8 cellular contexts compared by ENCODE assay signal in the genomic region with DNA sequence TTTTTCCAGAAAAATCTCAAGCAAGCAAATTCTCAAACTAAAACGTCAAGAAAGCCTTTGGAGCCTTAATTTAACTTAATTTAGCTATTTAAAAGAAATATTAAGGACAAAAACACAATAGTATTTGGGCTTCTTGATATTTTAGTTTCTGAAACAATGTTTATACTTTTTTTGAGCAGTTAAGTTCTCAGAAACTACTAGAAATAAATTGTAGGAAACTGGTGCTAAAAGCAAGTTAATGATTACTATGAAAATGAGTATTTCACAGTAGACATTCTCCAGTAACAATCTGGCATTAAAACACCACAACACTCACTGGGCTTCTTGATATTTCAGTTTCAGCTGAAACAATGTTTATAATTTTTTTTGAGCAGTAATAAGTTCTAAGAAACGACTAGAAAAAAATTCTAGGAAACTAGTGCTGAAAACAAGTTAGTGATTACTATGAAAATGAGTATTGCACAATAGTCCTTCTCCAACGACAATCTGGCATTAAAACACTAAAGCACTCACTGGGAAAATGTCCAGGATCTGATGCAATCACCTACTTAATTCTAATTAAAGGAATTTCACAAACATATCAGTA. TPM values are rescaled to one million over a fixed set of nuclear protein-coding genes. Genes with fewer than 3 reads are reported as not detected.
A peak's percentile ranks its signal among the peaks of the same experiment; 100 is the strongest.
DNase-seq lines count a peak whose midpoint lies in the region; ATAC-seq and TF ChIP-seq lines count a peak whose summit lies in the region.

No MANE protein-coding gene starts in this region.

- CTCF ChIA-PET in RWPE1 (lab: Yijun Ruan, JAX), result no interaction called here

- in situ Hi-C loops in GM23248 (cut with MboI), result no loop called here

- ATAC-seq in HG02852 (IDR thresholded peaks at IDR 0.05; ENCODE audit: unreplicated experiment) (no peak), HG03442 (IDR thresholded peaks at IDR 0.05; ENCODE audit: unreplicated experiment) (no peak)

- H3K9ac ChIP-seq in GM23248 (peak overlapping the region; percentile 35; the same call in 1 of the 2 replicates), skeletal muscle satellite cell (ENCODE audit: low read depth, low read length) (peak overlapping the region; percentile 41)

- peak overlapping the region; percentile 64 for H3K4me2 ChIP-seq in GM23248 (ENCODE audit: unreplicated experiment)
- peak overlapping the region; percentile 51 for H3K4me2 ChIP-seq in skeletal muscle satellite cell (ENCODE audit: low read length)

- no peaks in the 10 kb centered on the region for H3K9me3 ChIP-seq in GM23248 (ENCODE audit: low read depth)
- no peaks in the 10 kb centered on the region for H3K9me3 ChIP-seq in skeletal muscle satellite cell (replicated peaks; ENCODE audit: low read length)

- DNase-seq in GM23248, result peak; percentile 89
- DNase-seq in RWPE1 (ENCODE audit: low spot score), result peak; percentile 30
- DNase-seq in fibroblast of mammary gland (ENCODE audit: low read depth), result peak; percentile 94
- no peak for DNase-seq in UCSD-AML1 (lab: John Stamatoyannopoulos, UW; ENCODE audit: unreplicated experiment)
- no peak for DNase-seq in NCI-H526 treated with DMSO at 0.1 percent for 48 hours (lab: John Stamatoyannopoulos, UW)

- H3F3A ChIP-seq in GM23248 (ENCODE audit: insufficient read depth), result peaks cover 16% of the 10 kb centered on the region

- H3K36me3 ChIP-seq in GM23248 (ENCODE audit: low read depth) (no peaks in the 10 kb centered on the region), skeletal muscle satellite cell (ENCODE audit: insufficient read depth, low read length) (peaks cover 8% of the 10 kb centered on the region)

- no peaks in the 10 kb centered on the region for H4K20me1 ChIP-seq in GM23248 (ENCODE audit: insufficient read depth)

- no peaks in the 10 kb centered on the region for H3K9me2 ChIP-seq in GM23248 (ENCODE audit: insufficient read depth)

- TF ChIP-seq CTCF in RWPE1 (conservative IDR thresholded peaks at IDR 0.05; ENCODE audit: low read depth) (no peak), fibroblast of mammary gland (conservative IDR thresholded peaks at IDR 0.05; ENCODE audit: control insufficient read depth, insufficient read depth, low read depth, low read length) (no peak)

- WGBS in GM23248 (ENCODE audit: low coverage in 1 of 2, low lambda C conversion rate in 2 of 2, missing lambda C conversion rate in 2 of 2), 2 experiments, result 9 to 11% methylated on average over 3 of the region's 3 CpGs

- no peaks in the 10 kb centered on the region for H3K27me3 ChIP-seq in GM23248 (replicated peaks; ENCODE audit: insufficient read depth)
- no peaks in the 10 kb centered on the region for H3K27me3 ChIP-seq in skeletal muscle satellite cell (ENCODE audit: control insufficient read depth, insufficient read depth, low read length)

- POLR2A ChIA-PET in RWPE1 (lab: Yijun Ruan, JAX; ENCODE audit: low non-redundant PET), result no interaction called here

- H3K4me1 ChIP-seq in GM23248 (ENCODE audit: insufficient read depth) (peaks cover 34% of the 10 kb centered on the region), skeletal muscle satellite cell (ENCODE audit: control insufficient read depth, insufficient read depth, low read length) (peaks cover 33% of the 10 kb centered on the region)

- peak overlapping the region; percentile 22 for H3K27ac ChIP-seq in GM23248
- peak overlapping the region; percentile 68 for H3K27ac ChIP-seq in RWPE1

- peaks cover 71% of the 10 kb centered on the region for H3K79me2 ChIP-seq in GM23248 (ENCODE audit: insufficient read depth)

- H3K4me3 ChIP-seq in GM23248, result peak overlapping the region; percentile 23
- no peak overlapping the region for H3K4me3 ChIP-seq in fibroblast of mammary gland (ENCODE audit: control insufficient read depth, low read depth, low read length)
- no peak overlapping the region for H3K4me3 ChIP-seq in skeletal muscle satellite cell (ENCODE audit: low read length)

- H2AFZ ChIP-seq in GM23248, result no peak overlapping the region

RNA-seq across cellular contexts. Expression of gene TRAK2, which starts 45.1 kb away (rescaled TPM):
- total RNA-seq in GM23248 (2014; rRNA removed; shearing (Covaris generic)), result 24.9 and 32.5 TPM in 2 replicates
- polyA plus RNA-seq in GM23248 (2016; fragmentation: Nextera tagmentation; extraction: Ambion mirVana), result 21.4 and 24.3 TPM in 2 replicates
- 39.1 and 48.7 TPM in 2 replicates for total RNA-seq in skeletal muscle satellite cell (2012; rRNA removed)

RNA-seq across cellular contexts. Expression of gene STRADB, which starts 45.4 kb away (rescaled TPM):
- 21.2 and 31.2 TPM in 2 replicates for total RNA-seq in GM23248 (2014; rRNA removed; shearing (Covaris generic))
- polyA plus RNA-seq in GM23248 (2016; fragmentation: Nextera tagmentation; extraction: Ambion mirVana), result 33.7 and 35.6 TPM in 2 replicates
- total RNA-seq in skeletal muscle satellite cell (2012; rRNA removed), result 33.9 and 38.5 TPM in 2 replicates

RNA-seq across cellular contexts. Expression of gene FLACC1, which starts 49.0 kb away (rescaled TPM):
- total RNA-seq in GM23248 (2014; rRNA removed; shearing (Covaris generic)), result 0.38 and 2.3 TPM in 2 replicates
- 0.34 and 1.4 TPM in 2 replicates for polyA plus RNA-seq in GM23248 (2016; fragmentation: Nextera tagmentation; extraction: Ambion mirVana)
- 0.44 and 0.76 TPM in 2 replicates for total RNA-seq in skeletal muscle satellite cell (2012; rRNA removed)

Comparison
In these comparisons a context has a peak if more than half of its experiments do, and no peak if none do; other contexts are left out.
1. DNase-seq: peak in GM23248 (single experiment), RWPE1 (single experiment) and fibroblast of mammary gland (single experiment); none in UCSD-AML1 (single experiment) and NCI-H526 treated with DMSO at 0.1 percent for 48 hours (single experiment).